ENCODE assay signal across 15 cellular contexts in the genomic region with DNA sequence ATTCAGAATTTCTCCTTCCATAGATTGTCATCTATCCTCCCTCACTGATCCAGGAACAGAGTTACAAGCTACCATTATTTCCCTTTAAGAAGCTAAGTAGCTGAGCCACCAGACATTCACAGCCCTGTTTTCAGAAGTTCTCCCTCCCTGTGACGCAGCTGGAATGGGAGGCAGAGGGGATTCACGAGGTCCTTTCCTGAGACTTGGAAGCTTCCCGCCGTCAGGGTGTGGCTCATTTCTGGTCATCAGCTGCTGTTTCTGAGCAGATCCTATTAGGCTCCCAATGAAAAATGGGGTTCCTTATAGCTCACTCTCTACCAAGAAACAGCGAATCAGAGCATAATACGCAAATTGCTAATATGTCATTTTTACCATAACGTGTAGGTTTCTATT.
"Had no signal": no experiment of that assay in that cellular context is flagged by ENCODE, and none has a peak within 500 bp of the region (broad histone marks: within the 10 kb centered on the region; RNA-seq: fewer than 3 reads in every experiment).

No MANE protein-coding gene starts in this region.

- H3K4me3 ChIP-seq: ascending aorta, coronary artery, gastrocnemius medialis, lung, mucosa of descending colon, transverse colon had no signal

- ATAC-seq: activated CD4-positive, alpha-beta T cell treated with anti-CD3 and anti-CD28 coated beads for 36 hours; activated CD8-positive, alpha-beta T cell treated with anti-CD3 and anti-CD28 coated beads, Interleukin-2, amount 10 ng/mL, durations not matched to agents 7 days and 5 days; mucosa of descending colon; natural killer cell; stimulated activated effector memory CD8-positive, alpha-beta T cell treated with anti-CD3 and anti-CD28 coated beads, Interleukin-12 subunit alpha, Interleukin-12 subunit beta, amount 100 ng/mL, for 72 hours had no signal

- DNase-seq: activated CD4-positive, alpha-beta T cell treated with anti-CD3 and anti-CD28 coated beads for 36 hours; activated CD8-positive, alpha-beta memory T cell treated with anti-CD3 and anti-CD28 coated beads, Interleukin-2, amount 50 U/mL, for 48 hours; activated CD8-positive, alpha-beta T cell treated with anti-CD3 and anti-CD28 coated beads, Interleukin-2, amount 10 ng/mL, durations not matched to agents 7 days and 5 days; effector CD4-positive, alpha-beta T cell; gastrocnemius medialis; mucosa of descending colon; natural killer cell; T-helper 9 cell; transverse colon had no signal

- H3K4me3 Mint-ChIP-seq: activated CD4-positive, alpha-beta T cell treated with anti-CD3 and anti-CD28 coated beads for 36 hours; activated CD8-positive, alpha-beta T cell treated with anti-CD3 and anti-CD28 coated beads, Interleukin-2, amount 10 ng/mL, durations not matched to agents 7 days and 5 days; natural killer cell; stimulated activated effector memory CD8-positive, alpha-beta T cell treated with anti-CD3 and anti-CD28 coated beads, Interleukin-12 subunit alpha, Interleukin-12 subunit beta, amount 100 ng/mL, for 72 hours had no signal

- H3K27me3 Mint-ChIP-seq: activated CD4-positive, alpha-beta T cell treated with anti-CD3 and anti-CD28 coated beads for 36 hours had no signal

- H3K9me3 ChIP-seq: ascending aorta, gastrocnemius medialis, mucosa of descending colon, transverse colon had no signal

- H3K27ac ChIP-seq: ascending aorta, coronary artery, gastrocnemius medialis, transverse colon, VCaP had no signal

- H3K36me3 ChIP-seq: ascending aorta, gastrocnemius medialis, transverse colon had no signal

- H3K36me3 Mint-ChIP-seq: stimulated activated effector memory CD8-positive, alpha-beta T cell treated with anti-CD3 and anti-CD28 coated beads, Interleukin-12 subunit alpha, Interleukin-12 subunit beta, amount 100 ng/mL, for 72 hours had no signal

- H3K27me3 ChIP-seq: ascending aorta, gastrocnemius medialis, transverse colon had no signal

- H3K27ac Mint-ChIP-seq: activated CD4-positive, alpha-beta T cell treated with anti-CD3 and anti-CD28 coated beads for 36 hours; activated CD8-positive, alpha-beta T cell treated with anti-CD3 and anti-CD28 coated beads, Interleukin-2, amount 10 ng/mL, durations not matched to agents 7 days and 5 days; natural killer cell; stimulated activated effector memory CD8-positive, alpha-beta T cell treated with anti-CD3 and anti-CD28 coated beads, Interleukin-12 subunit alpha, Interleukin-12 subunit beta, amount 100 ng/mL, for 72 hours had no signal

- FAIRE-seq: endothelial cell of umbilical vein had no signal

- H3K9me3 Mint-ChIP-seq: natural killer cell; stimulated activated effector memory CD8-positive, alpha-beta T cell treated with anti-CD3 and anti-CD28 coated beads, Interleukin-12 subunit alpha, Interleukin-12 subunit beta, amount 100 ng/mL, for 72 hours had no signal
